ENCODE assay signal across 10 cellular contexts in genomic region chr16:70391446-70391845, GRCh38.
"Had no signal": no experiment of that assay in that cellular context is flagged by ENCODE, and none has a peak within 500 bp of the region (broad histone marks: within the 10 kb centered on the region; RNA-seq: fewer than 3 reads in every experiment).

No MANE protein-coding gene starts in this region.

- H3K9me3 Mint-ChIP-seq: activated naive CD4-positive, alpha-beta T cell treated with anti-CD3 and anti-CD28 coated beads, Interleukin-2, amount 50 U/mL, for 72 hours; neural crest cell; stimulated activated naive CD8-positive, alpha-beta T cell treated with anti-CD3 and anti-CD28 coated beads, Interleukin-15, amount 100 ng/mL, for 72 hours had no signal

- H3K9me3 ChIP-seq: pancreas, thoracic aorta had no signal

- H3K4me3 ChIP-seq: pancreas, thoracic aorta had no signal

- H3K4me1 ChIP-seq: pancreas had no signal

- H3K27ac ChIP-seq: pancreas, thoracic aorta had no signal

- ATAC-seq: activated naive CD4-positive, alpha-beta T cell treated with anti-CD3 and anti-CD28 coated beads, Interleukin-2, amount 50 U/mL, for 72 hours; pancreas; stimulated activated naive CD8-positive, alpha-beta T cell treated with anti-CD3 and anti-CD28 coated beads, Interleukin-15, amount 100 ng/mL, for 72 hours had no signal

- DNase-seq: activated effector memory CD4-positive, alpha-beta T cell treated with Interleukin-2 at 50 U/mL for 16 hours; activated T-cell treated with anti-CD3 and anti-CD28 coated beads for 4 hours; pancreas; stimulated activated CD4-positive, alpha-beta T cell treated with anti-CD3 and anti-CD28 coated beads, Interleukin-15, amount 100 ng/mL, for 24 hours; stimulated activated CD4-positive, alpha-beta T cell treated with anti-CD3 and anti-CD28 coated beads, Interleukin-4, amount 100 ng/mL, for 24 hours; stimulated activated naive CD8-positive, alpha-beta T cell treated with anti-CD3 and anti-CD28 coated beads, Interleukin-15, amount 100 ng/mL, for 72 hours had no signal

- H3K36me3 ChIP-seq: pancreas had no signal

- H3K4me3 Mint-ChIP-seq: neural crest cell; stimulated activated naive CD8-positive, alpha-beta T cell treated with anti-CD3 and anti-CD28 coated beads, Interleukin-15, amount 100 ng/mL, for 72 hours had no signal

- FAIRE-seq: endometrium, pancreas had no signal

- H3K27me3 Mint-ChIP-seq: stimulated activated naive CD8-positive, alpha-beta T cell treated with anti-CD3 and anti-CD28 coated beads, Interleukin-15, amount 100 ng/mL, for 72 hours had no signal

- H3K27me3 ChIP-seq: pancreas had no signal
